21 cellular contexts compared by ENCODE assay signal in genomic region chr10:133353202-133353959, GRCh38. TPM values are rescaled to one million over a fixed set of nuclear protein-coding genes. Genes with fewer than 3 reads are reported as not detected.
DNase-seq lines count a peak whose midpoint lies in the region; ATAC-seq, FAIRE-seq and TF ChIP-seq lines count a peak whose summit lies in the region.
"Had no signal": no experiment of that assay in that cellular context is flagged by ENCODE, and none has a peak within 500 bp of the region (broad histone marks: within the 10 kb centered on the region; RNA-seq: fewer than 3 reads in every experiment).

No MANE protein-coding gene starts in this region.

- FAIRE-seq in K562 (lab: Jason Lieb, UNC) = no peak
- FAIRE-seq: D721Med had no signal

- no peak for TF ChIP-seq EP300 in K562 (IDR thresholded peaks at IDR 0.05; ENCODE audit: low read length)

- CTCF ChIA-PET in K562 (lab: Yijun Ruan, JAX; ENCODE audit: low intra/inter-chr PET ratio) = no interaction called here

- H3K27me3 ChIP-seq in H7 (ENCODE audit: control insufficient read depth, insufficient read depth, low read length) (no peaks in the 10 kb centered on the region; the same call in 1 of the 2 replicates), K562 (ENCODE audit: control insufficient read depth in 2 of 2, insufficient read depth in 2 of 2, low read length in 2 of 2) (no peaks in the 10 kb centered on the region; a peak in 1 of 5 replicates), right lobe of liver (no peaks in the 10 kb centered on the region)

- H3K9me1 ChIP-seq in K562 (ENCODE audit: control insufficient read depth, insufficient read depth, low read length) = no peaks in the 10 kb centered on the region

- TF ChIP-seq RAD21 in K562 (CRISPR knock-in tag; conservative IDR thresholded peaks at IDR 0.05 in 1 of 2, IDR thresholded peaks at IDR 0.05 in 1 of 2) = no peak

- peak overlapping the region in 1 of 2 experiments; percentile 9; a peak in 1 of 4 replicates for H3K9ac ChIP-seq in K562 (ENCODE audit: insufficient read depth in 1 of 2, low read depth in 2 of 2, low read length in 2 of 2)
- H3K9ac ChIP-seq: KMS-11 had no signal

- no peak overlapping the region for H3K4me3 ChIP-seq in H7 (ENCODE audit: insufficient read depth, low read depth, low read length)
- no peak overlapping the region for H3K4me3 ChIP-seq in K562
- no peak overlapping the region for H3K4me3 ChIP-seq in right lobe of liver
- H3K4me3 ChIP-seq: GM23338 had no signal

- H3K36me3 Mint-ChIP-seq in stimulated activated effector memory CD8-positive, alpha-beta T cell treated with anti-CD3 and anti-CD28 coated beads, Interleukin-12 subunit alpha, Interleukin-12 subunit beta, amount 100 ng/mL, for 72 hours = peaks cover 7% of the 10 kb centered on the region
- H3K36me3 Mint-ChIP-seq: CD8-positive, alpha-beta T cell had no signal

- H3K27ac ChIP-seq in K562 (ENCODE audit: extremely low read depth, low read depth, low read length) = no peak overlapping the region
- H3K27ac ChIP-seq in right lobe of liver = peak overlapping the region in 2 of 3 donors; percentile 56 to 57
- H3K27ac ChIP-seq: KMS-11 had no signal

- intact Hi-C loops in K562 (cut with micrococcal nuclease) = no loop called here
- intact Hi-C loops in right lobe of liver (cut with DNase I) = no loop called here

- POLR2A ChIA-PET in K562 (lab: Yijun Ruan, JAX) = interaction anchor here (1.1 kb wide), 1 partner anchor 8 kb away, joined by 3 read pairs; no protein-coding TSS in a partner anchor

- no TSS peak for BruUV-seq in K562 (replicated peaks; lab: Mats Ljungman, UMichigan)

- DNase-seq in DMS53 (lab: John Stamatoyannopoulos, UW) (peak; percentile 43), DMS53 treated with DMSO at 0.1 percent for 48 hours (lab: John Stamatoyannopoulos, UW; ENCODE audit: unreplicated experiment) (no peak), H7 (peak; percentile 59), K562 (ENCODE audit: extremely low read depth in 1 of 4, low spot score in 3 of 4) (no peak), right lobe of liver (peak; percentile 72 to 89 (median 87))
- DNase-seq in stimulated activated effector memory CD8-positive, alpha-beta T cell treated with anti-CD3 and anti-CD28 coated beads, Interleukin-12 subunit alpha, Interleukin-12 subunit beta, amount 100 ng/mL, for 72 hours (ENCODE audit: low spot score in 2 of 2) = no peak
- DNase-seq: CD8-positive, alpha-beta T cell; EL; NCI-H1092 treated with DMSO at 0.1 percent for 48 hours; NCI-H2107; NCI-H748 treated with DMSO at 0.1 percent for 48 hours; PC-3 had no signal

- H3K9me3 Mint-ChIP-seq in stimulated activated effector memory CD8-positive, alpha-beta T cell treated with anti-CD3 and anti-CD28 coated beads, Interleukin-12 subunit alpha, Interleukin-12 subunit beta, amount 100 ng/mL, for 72 hours = no peaks in the 10 kb centered on the region
- H3K9me3 Mint-ChIP-seq: CD8-positive, alpha-beta T cell; GM23338 had no signal

- H3K79me2 ChIP-seq in K562 (ENCODE audit: control insufficient read depth, insufficient read depth, low read length) = peaks cover 12% of the 10 kb centered on the region

- no peak overlapping the region for H3K4me2 ChIP-seq in K562 (ENCODE audit: insufficient read depth, low read length)
- H3K4me2 ChIP-seq: GM23338, KMS-11 had no signal

- 45% methylated on average over 13 of the region's 16 CpGs for WGBS in K562 (ENCODE audit: insufficient coverage, low coverage, missing lambda C conversion rate)
- WGBS in right lobe of liver (ENCODE audit: insufficient coverage, low coverage, low lambda C conversion rate, missing lambda C conversion rate) = 15% methylated on average over 2 of the region's 16 CpGs

- in situ Hi-C loops in K562 (cut with MboI) = no loop called here

- peaks cover 15% of the 10 kb centered on the region for H3K4me1 Mint-ChIP-seq in stimulated activated effector memory CD8-positive, alpha-beta T cell treated with anti-CD3 and anti-CD28 coated beads, Interleukin-12 subunit alpha, Interleukin-12 subunit beta, amount 100 ng/mL, for 72 hours
- H3K4me1 Mint-ChIP-seq: GM23338 had no signal

- no peak for ATAC-seq in K562
- peak; percentile 31 to 45 (median 42) for ATAC-seq in right lobe of liver
- no peak for ATAC-seq in HG02981 (IDR thresholded peaks at IDR 0.05; ENCODE audit: unreplicated experiment)
- no peak for ATAC-seq in stimulated activated effector memory CD8-positive, alpha-beta T cell treated with anti-CD3 and anti-CD28 coated beads, Interleukin-12 subunit alpha, Interleukin-12 subunit beta, amount 100 ng/mL, for 72 hours
- no peak for ATAC-seq in GM21515 (IDR thresholded peaks at IDR 0.05; ENCODE audit: unreplicated experiment)
- ATAC-seq: CD8-positive, alpha-beta T cell; GM23338; PC-3 had no signal

- H3K36me3 ChIP-seq in H7 (replicated peaks; ENCODE audit: control insufficient read depth, insufficient read depth, low read length) (peaks cover 4% of the 10 kb centered on the region), K562 (ENCODE audit: control insufficient read depth, insufficient read depth, low read length) (peaks cover 12% of the 10 kb centered on the region; the same call in 1 of the 3 replicates), right lobe of liver (peaks cover 0 to 4% (median 0%) of the 10 kb centered on the region in 4 donors)

- peaks cover 0 to 67% of the 10 kb centered on the region in 2 experiments; a peak in 3 of 5 replicates for H3K4me1 ChIP-seq in K562 (replicated peaks in 1 of 2; ENCODE audit: control insufficient read depth in 2 of 2, insufficient read depth in 2 of 2, low read length in 2 of 2)
- peaks cover 0 to 82% (median 38%) of the 10 kb centered on the region in 4 donors for H3K4me1 ChIP-seq in right lobe of liver

- TF ChIP-seq CTCF in K562 (IDR thresholded peaks at IDR 0.05 in 2 of 3, conservative IDR thresholded peaks at IDR 0.05 in 1 of 3; ENCODE audit: insufficient read depth in 2 of 3, low read depth in 1 of 3, low read length in 3 of 3) = no peak
- no peak for TF ChIP-seq CTCF in right lobe of liver (IDR thresholded peaks at IDR 0.05)

- TF ChIP-seq POLR2A in K562 (conservative IDR thresholded peaks at IDR 0.05) = no peak; the same call in 1 of the 2 replicates
- TF ChIP-seq POLR2A in right lobe of liver (IDR thresholded peaks at IDR 0.05) = peak; percentile 27

- no peak overlapping the region for H2AFZ ChIP-seq in K562 (ENCODE audit: low read depth, low read length)
- H2AFZ ChIP-seq: GM23338 had no signal

- H3K9me3 ChIP-seq in K562 (replicated peaks; ENCODE audit: control insufficient read depth, insufficient read depth, low read depth, low read length) (no peaks in the 10 kb centered on the region), right lobe of liver (no peaks in the 10 kb centered on the region)

- no peak overlapping the region for H3K27ac Mint-ChIP-seq in stimulated activated effector memory CD8-positive, alpha-beta T cell treated with anti-CD3 and anti-CD28 coated beads, Interleukin-12 subunit alpha, Interleukin-12 subunit beta, amount 100 ng/mL, for 72 hours
- H3K27ac Mint-ChIP-seq: CD8-positive, alpha-beta T cell; GM23338 had no signal

- H4K20me1 ChIP-seq in K562 (replicated peaks; ENCODE audit: control insufficient read depth, insufficient read depth, low read length) = no peaks in the 10 kb centered on the region

- H3K4me3 Mint-ChIP-seq in stimulated activated effector memory CD8-positive, alpha-beta T cell treated with anti-CD3 and anti-CD28 coated beads, Interleukin-12 subunit alpha, Interleukin-12 subunit beta, amount 100 ng/mL, for 72 hours = no peak overlapping the region
- H3K4me3 Mint-ChIP-seq: CD8-positive, alpha-beta T cell; GM23338 had no signal

RNA-seq across cellular contexts. Expression of gene FUOM, which starts 4.4 kb away (rescaled TPM):
- 27.2 and 50.5 TPM in 2 replicates for total RNA-seq in H7 (2014; rRNA removed; shearing (Covaris generic))
- 10.6 and 28.4 TPM in 2 replicates for total RNA-seq in K562 (2011; cell fraction: chromatin; rRNA removed; ENCODE audit: low replicate concordance)
- total RNA-seq in K562 (2011; cell fraction: nucleolus; rRNA removed) = 42.5 and 54.1 TPM in 2 replicates
- total RNA-seq in K562 (2011; cell fraction: nucleoplasm; rRNA removed) = 19.0 and 24.0 TPM in 2 replicates
- total RNA-seq in K562 (2014; rRNA removed) = 89.7 and 91.1 TPM in 2 replicates
- 8.6 and 14.0 TPM in 2 replicates for total RNA-seq in K562 (2014; rRNA removed; fragmentation: Illumina TruSeq; extraction: Trizol)
- 26.7 and 27.0 TPM in 2 replicates for total RNA-seq in K562 (2015; rRNA removed; fragmentation: Illumina TruSeq; extraction: Trizol)
- total RNA-seq in K562 (2021) = 47.8 and 61.2 TPM in 2 replicates
- polyA plus RNA-seq in K562 (2011; rRNA removed) = 27.4 and 31.3 TPM in 2 replicates
- 39.9 and 94.4 TPM in 2 replicates for polyA plus RNA-seq in K562 (2011; cell fraction: cytosol; rRNA removed)
- 29.5 and 49.3 TPM in 2 replicates for polyA plus RNA-seq in K562 (2011; cell fraction: nucleus; rRNA removed)
- polyA plus RNA-seq in K562 (2012) = 22.3 and 26.8 TPM in 2 replicates
- 20.4 and 34.6 TPM in 2 replicates for polyA plus RNA-seq in K562 (2014; fragmentation: Illumina TruSeq; extraction: Trizol)
- 10 to 100 TPM in 1 of 2 experiments, 1 to 10 TPM in 1; 1.8 to 14.4 TPM for polyA plus RNA-seq in K562 (2014; fragmentation: Nextera tagmentation; extraction: Ambion mirVana)
- 96.1 and 108 TPM in 2 replicates for polyA plus RNA-seq in K562 (2014; rRNA removed)
- polyA minus RNA-seq in K562 (2011; rRNA and poly(A)+ RNA removed) = 2.1 and 4.9 TPM in 2 replicates
- polyA minus RNA-seq in K562 (2011; cell fraction: cytosol; rRNA and poly(A)+ RNA removed) = 7.0 and 9.8 TPM in 2 replicates
- polyA minus RNA-seq in K562 (2011; cell fraction: nucleus; rRNA and poly(A)+ RNA removed) = 38.7 and 48.6 TPM in 2 replicates
- total RNA-seq in right lobe of liver = 100 to 1,000 TPM in 4 of 6 experiments, 10 to 100 TPM in 2; 76.1 to 158 (median 124) TPM

RNA-seq across cellular contexts. Expression of gene PRAP1, which starts 6.2 kb away (rescaled TPM):
- not detected in 2 replicates for total RNA-seq in H7 (2014; rRNA removed; shearing (Covaris generic))
- total RNA-seq in K562 (2011; cell fraction: chromatin; rRNA removed; ENCODE audit: low replicate concordance) = not detected in 2 replicates
- total RNA-seq in K562 (2011; cell fraction: nucleolus; rRNA removed) = not detected in 2 replicates
- total RNA-seq in K562 (2011; cell fraction: nucleoplasm; rRNA removed) = not detected in 2 replicates
- total RNA-seq in K562 (2014; rRNA removed) (not detected in 2 replicates), K562 (2014; rRNA removed; fragmentation: Illumina TruSeq; extraction: Trizol) (not detected in 2 replicates), K562 (2015; rRNA removed; fragmentation: Illumina TruSeq; extraction: Trizol) (not detected in 2 replicates), K562 (2021) (not detected in 2 replicates), right lobe of liver (100 to 1,000 TPM; 177 to 522 (median 298) TPM)
- polyA plus RNA-seq in K562 (2011; rRNA removed) (not detected in 2 replicates), K562 (2014; fragmentation: Illumina TruSeq; extraction: Trizol) (not detected in 2 replicates), K562 (2014; fragmentation: Nextera tagmentation; extraction: Ambion mirVana) (not detected), K562 (2014; rRNA removed) (0.16 TPM in 1 of 2 replicates, not detected in the other)
- 0.07 TPM in 1 of 2 replicates, not detected in the other for polyA plus RNA-seq in K562 (2011; cell fraction: cytosol; rRNA removed)
- not detected in 2 replicates for polyA plus RNA-seq in K562 (2011; cell fraction: nucleus; rRNA removed)
- not detected in 2 replicates for polyA plus RNA-seq in K562 (2012)
- polyA minus RNA-seq in K562 (2011; rRNA and poly(A)+ RNA removed) = not detected in 2 replicates
- polyA minus RNA-seq in K562 (2011; cell fraction: cytosol; rRNA and poly(A)+ RNA removed) = not detected in 2 replicates
- polyA minus RNA-seq in K562 (2011; cell fraction: nucleus; rRNA and poly(A)+ RNA removed) = not detected in 2 replicates
- total RNA-seq: A172; CD8-positive, alpha-beta T cell; GM23338; MCF 10A; PC-3; SK-MEL-5 had no signal
- polyA plus RNA-seq: BJ had no signal

RNA-seq across cellular contexts. Expression of gene CALY, which starts 16.7 kb away (rescaled TPM):
- total RNA-seq in H7 (2014; rRNA removed; shearing (Covaris generic)) = 2.2 TPM in 1 of 2 replicates, not detected in the other
- total RNA-seq in K562 (2011; cell fraction: chromatin; rRNA removed; ENCODE audit: low replicate concordance) = 0.56 TPM in 1 of 2 replicates, not detected in the other
- total RNA-seq in K562 (2011; cell fraction: nucleolus; rRNA removed) = not detected in 2 replicates
- total RNA-seq in K562 (2011; cell fraction: nucleoplasm; rRNA removed) = not detected in 2 replicates
- total RNA-seq in K562 (2014; rRNA removed) (0.04 TPM in 1 of 2 replicates, not detected in the other), K562 (2014; rRNA removed; fragmentation: Illumina TruSeq; extraction: Trizol) (not detected in 2 replicates), K562 (2015; rRNA removed; fragmentation: Illumina TruSeq; extraction: Trizol) (not detected in 2 replicates), K562 (2021) (not detected in 2 replicates), right lobe of liver (not detected)
- polyA plus RNA-seq in K562 (2011; rRNA removed) (not detected in 2 replicates), K562 (2014; fragmentation: Illumina TruSeq; extraction: Trizol) (not detected in 2 replicates), K562 (2014; fragmentation: Nextera tagmentation; extraction: Ambion mirVana) (not detected), K562 (2014; rRNA removed) (not detected in 2 replicates)
- 0.03 and 0.16 TPM in 2 replicates for polyA plus RNA-seq in K562 (2011; cell fraction: cytosol; rRNA removed)
- 0.04 and 0.36 TPM in 2 replicates for polyA plus RNA-seq in K562 (2011; cell fraction: nucleus; rRNA removed)
- not detected in 2 replicates for polyA plus RNA-seq in K562 (2012)
- polyA minus RNA-seq in K562 (2011; rRNA and poly(A)+ RNA removed) = not detected in 2 replicates
- polyA minus RNA-seq in K562 (2011; cell fraction: cytosol; rRNA and poly(A)+ RNA removed) = not detected in 2 replicates
- not detected in 2 replicates for polyA minus RNA-seq in K562 (2011; cell fraction: nucleus; rRNA and poly(A)+ RNA removed)
- total RNA-seq: A172, MCF 10A, PC-3, SK-MEL-5 had no signal

RNA-seq across cellular contexts. Expression of gene ECHS1, which starts 19.8 kb away (rescaled TPM):
- total RNA-seq in H7 (2014; rRNA removed; shearing (Covaris generic)) = 88.2 and 108 TPM in 2 replicates
- total RNA-seq in K562 (2011; cell fraction: chromatin; rRNA removed; ENCODE audit: low replicate concordance) = 6.2 and 13.6 TPM in 2 replicates
- total RNA-seq in K562 (2011; cell fraction: nucleolus; rRNA removed) = 10.1 and 14.7 TPM in 2 replicates
- total RNA-seq in K562 (2011; cell fraction: nucleoplasm; rRNA removed) = 9.6 and 10.3 TPM in 2 replicates
- total RNA-seq in K562 (2014; rRNA removed) = 69.5 and 74.3 TPM in 2 replicates
- 43.1 and 46.5 TPM in 2 replicates for total RNA-seq in K562 (2014; rRNA removed; fragmentation: Illumina TruSeq; extraction: Trizol)
- 48.4 and 49.3 TPM in 2 replicates for total RNA-seq in K562 (2015; rRNA removed; fragmentation: Illumina TruSeq; extraction: Trizol)
- 85.3 and 89.5 TPM in 2 replicates for total RNA-seq in K562 (2021)
- polyA plus RNA-seq in K562 (2011; rRNA removed) = 16.6 and 23.5 TPM in 2 replicates
- polyA plus RNA-seq in K562 (2011; cell fraction: cytosol; rRNA removed) = 23.9 and 38.6 TPM in 2 replicates
- polyA plus RNA-seq in K562 (2011; cell fraction: nucleus; rRNA removed) = 31.1 and 34.4 TPM in 2 replicates
- 72.3 and 78.6 TPM in 2 replicates for polyA plus RNA-seq in K562 (2012)
- polyA plus RNA-seq in K562 (2014; fragmentation: Illumina TruSeq; extraction: Trizol) = 67.1 and 68.1 TPM in 2 replicates
- 100 to 1,000 TPM in 1 of 2 experiments, 10 to 100 TPM in 1; 98.8 to 100 TPM for polyA plus RNA-seq in K562 (2014; fragmentation: Nextera tagmentation; extraction: Ambion mirVana)
- 37.4 and 38.0 TPM in 2 replicates for polyA plus RNA-seq in K562 (2014; rRNA removed)
- polyA minus RNA-seq in K562 (2011; rRNA and poly(A)+ RNA removed) = 12.8 and 14.4 TPM in 2 replicates
- 29.2 and 40.4 TPM in 2 replicates for polyA minus RNA-seq in K562 (2011; cell fraction: cytosol; rRNA and poly(A)+ RNA removed)
- polyA minus RNA-seq in K562 (2011; cell fraction: nucleus; rRNA and poly(A)+ RNA removed) = 4.2 and 7.0 TPM in 2 replicates
- total RNA-seq in right lobe of liver = 100 to 1,000 TPM; 293 to 780 (median 436) TPM

RNA-seq across cellular contexts. Expression of gene PAOX, which starts 25.7 kb away (rescaled TPM):
- 1.3 and 4.1 TPM in 2 replicates for total RNA-seq in H7 (2014; rRNA removed; shearing (Covaris generic))
- 4.2 and 13.2 TPM in 2 replicates for total RNA-seq in K562 (2011; cell fraction: chromatin; rRNA removed; ENCODE audit: low replicate concordance)
- total RNA-seq in K562 (2011; cell fraction: nucleolus; rRNA removed) = 10.2 and 10.9 TPM in 2 replicates
- 7.6 and 9.1 TPM in 2 replicates for total RNA-seq in K562 (2011; cell fraction: nucleoplasm; rRNA removed)
- total RNA-seq in K562 (2014; rRNA removed) (4.9 and 8.7 TPM in 2 replicates), K562 (2014; rRNA removed; fragmentation: Illumina TruSeq; extraction: Trizol) (1.1 and 1.6 TPM in 2 replicates), K562 (2015; rRNA removed; fragmentation: Illumina TruSeq; extraction: Trizol) (2.6 and 2.8 TPM in 2 replicates), K562 (2021) (6.0 and 6.4 TPM in 2 replicates), right lobe of liver (10 to 100 TPM in 4 of 6 experiments, 1 to 10 TPM in 2; 9.4 to 15.9 (median 11.9) TPM)
- polyA plus RNA-seq in K562 (2011; rRNA removed) (4.2 and 4.3 TPM in 2 replicates), K562 (2014; fragmentation: Illumina TruSeq; extraction: Trizol) (1.4 and 2.0 TPM in 2 replicates), K562 (2014; fragmentation: Nextera tagmentation; extraction: Ambion mirVana) (1 to 10 TPM in 1 of 2 experiments, under 1 TPM in 1; 0.80 to 1.7 TPM), K562 (2014; rRNA removed) (5.1 and 5.4 TPM in 2 replicates)
- 5.2 and 10.9 TPM in 2 replicates for polyA plus RNA-seq in K562 (2011; cell fraction: cytosol; rRNA removed)
- polyA plus RNA-seq in K562 (2011; cell fraction: nucleus; rRNA removed) = 7.7 and 12.4 TPM in 2 replicates
- polyA plus RNA-seq in K562 (2012) = 3.5 and 4.0 TPM in 2 replicates
- 1.0 and 1.4 TPM in 2 replicates for polyA minus RNA-seq in K562 (2011; rRNA and poly(A)+ RNA removed)
- 0.91 and 3.4 TPM in 2 replicates for polyA minus RNA-seq in K562 (2011; cell fraction: cytosol; rRNA and poly(A)+ RNA removed)
- 3.9 and 4.3 TPM in 2 replicates for polyA minus RNA-seq in K562 (2011; cell fraction: nucleus; rRNA and poly(A)+ RNA removed)

Comparison
In these comparisons a context has a peak if more than half of its experiments do, and no peak if none do; other contexts are left out.
1. DNase-seq: peak in DMS53 (single experiment), H7 (single experiment) and right lobe of liver (3 of 3); none in DMS53 treated with DMSO at 0.1 percent for 48 hours (single experiment), K562 (0 of 4) and stimulated activated effector memory CD8-positive, alpha-beta T cell treated with anti-CD3 and anti-CD28 coated beads, Interleukin-12 subunit alpha, Interleukin-12 subunit beta, amount 100 ng/mL, for 72 hours (0 of 2).
2. ATAC-seq: peak in right lobe of liver (4 of 4); none in K562 (single experiment), HG02981 (single experiment), stimulated activated effector memory CD8-positive, alpha-beta T cell treated with anti-CD3 and anti-CD28 coated beads, Interleukin-12 subunit alpha, Interleukin-12 subunit beta, amount 100 ng/mL, for 72 hours (single experiment) and GM21515 (single experiment).
3. RNA of gene PRAP1, which starts 6.2 kb away (total RNA-seq): 177 to 522 TPM in right lobe of liver; not detected in H7 and not detected in K562; every median in the first group is over 100 times any median in the second.